Comparison of ENCODE assay signal across 15 cellular contexts in the genomic region with DNA sequence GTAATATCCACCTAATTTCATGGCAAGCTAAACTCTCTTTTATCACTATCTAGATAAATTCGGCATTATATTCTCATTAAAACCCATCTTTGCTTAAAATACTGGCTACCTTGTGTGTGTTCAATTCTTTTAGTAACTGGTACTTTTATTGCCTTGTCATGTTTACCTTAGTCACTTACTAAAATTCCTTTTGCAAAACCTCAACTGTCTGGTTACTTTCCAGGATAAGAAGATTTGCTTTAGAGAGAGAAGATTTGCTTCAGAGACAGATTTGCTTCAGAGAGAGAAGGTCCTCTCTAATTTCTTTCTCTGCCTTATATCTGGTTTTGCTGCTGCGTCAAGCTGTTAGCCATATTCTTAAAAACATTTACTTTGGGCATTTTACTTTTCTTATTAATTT.
"Had no signal": no experiment of that assay in that cellular context is flagged by ENCODE, and none has a peak within 500 bp of the region (broad histone marks: within the 10 kb centered on the region; RNA-seq: fewer than 3 reads in every experiment).

No MANE protein-coding gene starts in this region.

- H3K27me3 ChIP-seq: right lobe of liver had no signal

- H3K9me3 ChIP-seq: left ventricle myocardium inferior, right lobe of liver had no signal

- H3K27ac ChIP-seq: left ventricle myocardium inferior, right lobe of liver had no signal

- DNase-seq: activated CD4-positive, alpha-beta T cell treated with anti-CD3 and anti-CD28 coated beads, Interleukin-2, amount 50 U/mL, for 1 hour; activated naive CD4-positive, alpha-beta T cell treated with anti-CD3 and anti-CD28 coated beads, Interleukin-2, amount 50 U/mL, for 16 hours; activated T-cell treated with anti-CD3 and anti-CD28 coated beads for 4 hours; amygdala; cerebellar nuclear complex; dermis blood vessel endothelial cell; endodermal cell; erythroblast; islet precursor cell; left ventricle myocardium inferior; occipital lobe; right lobe of liver; stimulated activated CD4-positive, alpha-beta T cell treated with anti-CD3 and anti-CD28 coated beads, Interleukin-2, amount 100 ng/mL, for 24 hours; stimulated activated naive B cell treated with anti-CD40 and anti-IgM and Interleukin-4, amounts not matched to agents 10 μg/mL and 1 μg/mL and 100 μg/mL, for 72 hours; trophoblast cell had no signal

- H3K4me3 ChIP-seq: left ventricle myocardium inferior, right lobe of liver had no signal

- H3K36me3 ChIP-seq: left ventricle myocardium inferior, right lobe of liver had no signal

- ATAC-seq: right lobe of liver; stimulated activated naive B cell treated with anti-CD40 and anti-IgM and Interleukin-4, amounts not matched to agents 10 μg/mL and 1 μg/mL and 100 μg/mL, for 72 hours had no signal

- H3K4me1 ChIP-seq: right lobe of liver had no signal
